In the genomic region with DNA sequence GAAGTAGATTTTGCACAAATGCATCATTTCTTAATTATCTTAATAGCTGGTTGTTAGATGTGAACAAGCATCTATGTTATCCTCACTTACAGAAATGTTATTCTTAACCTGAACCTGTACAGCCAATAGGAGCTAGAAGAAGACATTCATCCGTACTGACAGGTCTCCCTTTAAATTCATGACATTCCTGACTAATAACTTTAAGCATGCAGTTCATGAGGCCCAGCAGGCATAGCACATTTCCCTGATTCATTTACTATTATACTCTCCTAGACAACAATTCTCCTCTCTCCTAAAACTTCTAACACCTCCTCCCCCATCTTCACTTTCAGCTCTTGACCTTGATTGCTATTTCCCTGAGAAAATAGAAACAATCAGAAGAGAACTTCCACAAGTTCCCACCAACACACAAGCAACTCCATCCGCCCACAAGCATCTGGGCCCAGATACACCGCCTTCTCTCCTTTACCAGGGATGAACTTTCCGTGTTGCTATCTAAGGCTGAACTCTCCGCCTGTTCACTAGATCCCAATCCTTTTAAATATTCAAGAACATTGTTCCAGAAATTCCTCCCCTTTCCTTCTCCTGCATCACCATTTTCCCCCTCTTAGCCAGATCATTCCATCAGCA, we compare ENCODE assay signal across 12 cellular contexts.
"Had no signal": no experiment of that assay in that cellular context is flagged by ENCODE, and none has a peak within 500 bp of the region (broad histone marks: within the 10 kb centered on the region; RNA-seq: fewer than 3 reads in every experiment).

No MANE protein-coding gene starts in this region.

- DNase-seq: activated B cell treated with CpG ODN at 0.5 μM for 24 hours; activated CD4-positive, alpha-beta T cell treated with anti-CD3 and anti-CD28 coated beads, Interleukin-2, amount 10 ng/mL, durations not matched to agents 24 days and 14 days; activated CD8-positive, alpha-beta memory T cell treated with anti-CD3 and anti-CD28 coated beads for 24 hours; activated naive CD4-positive, alpha-beta T cell treated with anti-CD3 and anti-CD28 coated beads, Interleukin-2, amount 10 ng/mL, durations not matched to agents 7 days and 5 days; esophagus squamous epithelium; foreskin fibroblast; immature natural killer cell; left lung; stimulated activated CD4-positive, alpha-beta T cell treated with anti-CD3 and anti-CD28 coated beads, Interleukin-4, amount 100 ng/mL, for 24 hours; T-helper 1 cell had no signal

- H3K27ac ChIP-seq: breast epithelium, esophagus squamous epithelium, left lung, thoracic aorta had no signal

- H3K4me3 ChIP-seq: breast epithelium, esophagus squamous epithelium, left lung, thoracic aorta had no signal

- H3K4me1 ChIP-seq: breast epithelium, esophagus squamous epithelium, left lung had no signal

- H3K9me3 ChIP-seq: breast epithelium, esophagus squamous epithelium, left lung, thoracic aorta had no signal

- H3K36me3 ChIP-seq: breast epithelium, esophagus squamous epithelium, left lung, thoracic aorta had no signal

- H3K27me3 ChIP-seq: breast epithelium, esophagus squamous epithelium, left lung had no signal

- ATAC-seq: left lung had no signal
